31 cellular contexts compared by ENCODE assay signal in genomic region chr6:147397306-147397705, GRCh38.
"Had no signal": no experiment of that assay in that cellular context is flagged by ENCODE, and none has a peak within 500 bp of the region (broad histone marks: within the 10 kb centered on the region; RNA-seq: fewer than 3 reads in every experiment).

No MANE protein-coding gene starts in this region.

- H3K4me3 Mint-ChIP-seq: natural killer cell; nephron; neural progenitor cell; stimulated activated memory B cell treated with anti-CD40 and anti-IgM and Interleukin-4, amounts not matched to agents 10 μg/mL and 1 μg/mL and 100 μg/mL, for 72 hours; stimulated activated naive CD8-positive, alpha-beta T cell treated with anti-CD3 and anti-CD28 coated beads, Interleukin-15, amount 100 ng/mL, for 72 hours; type B pancreatic cell had no signal

- H3K36me3 Mint-ChIP-seq: natural killer cell; stimulated activated memory B cell treated with anti-CD40 and anti-IgM and Interleukin-4, amounts not matched to agents 10 μg/mL and 1 μg/mL and 100 μg/mL, for 72 hours had no signal

- H3K36me3 ChIP-seq: neural progenitor cell, ovary, right lobe of liver, sigmoid colon, spleen, suprapubic skin, tibial artery, transverse colon, upper lobe of right lung, uterus had no signal

- FAIRE-seq: small intestine had no signal

- H3K79me2 ChIP-seq: parathyroid adenoma had no signal

- H2AFZ ChIP-seq: neural progenitor cell, parathyroid adenoma had no signal

- H3K27ac Mint-ChIP-seq: natural killer cell; nephron; neural progenitor cell; progenitor cell of endocrine pancreas; stimulated activated memory B cell treated with anti-CD40 and anti-IgM and Interleukin-4, amounts not matched to agents 10 μg/mL and 1 μg/mL and 100 μg/mL, for 72 hours; stimulated activated naive CD8-positive, alpha-beta T cell treated with anti-CD3 and anti-CD28 coated beads, Interleukin-15, amount 100 ng/mL, for 72 hours; type B pancreatic cell had no signal

- H3K27me3 ChIP-seq: neural progenitor cell, ovary, right lobe of liver, sigmoid colon, spleen, suprapubic skin, testis, tibial artery, transverse colon, upper lobe of right lung, uterus had no signal

- H3K9ac ChIP-seq: neural progenitor cell, parathyroid adenoma had no signal

- H3K4me3 ChIP-seq: neural progenitor cell, ovary, psoas muscle, right lobe of liver, sigmoid colon, spleen, suprapubic skin, testis, tibial artery, transverse colon, upper lobe of right lung, uterus had no signal

- H3K4me2 ChIP-seq: neural progenitor cell had no signal

- H3K27me3 Mint-ChIP-seq: progenitor cell of endocrine pancreas; stimulated activated naive CD8-positive, alpha-beta T cell treated with anti-CD3 and anti-CD28 coated beads, Interleukin-15, amount 100 ng/mL, for 72 hours; type B pancreatic cell had no signal

- ATAC-seq: natural killer cell; psoas muscle; right cardiac atrium; right lobe of liver; stimulated activated memory B cell treated with anti-CD40 and anti-IgM and Interleukin-4, amounts not matched to agents 10 μg/mL and 1 μg/mL and 100 μg/mL, for 72 hours; stimulated activated naive CD8-positive, alpha-beta T cell treated with anti-CD3 and anti-CD28 coated beads, Interleukin-15, amount 100 ng/mL, for 72 hours; stimulated activated naive CD8-positive, alpha-beta T cell treated with anti-CD3 and anti-CD28 coated beads, Interleukin-15, Interleukin-2, amounts not matched to agents 100 U/mL and 50 U/mL, for 24 hours; upper lobe of right lung had no signal

- H3K4me1 ChIP-seq: parathyroid adenoma, psoas muscle, right lobe of liver, sigmoid colon, spleen, suprapubic skin, testis, tibial artery, transverse colon, upper lobe of right lung, uterus had no signal

- H3K4me1 Mint-ChIP-seq: natural killer cell; nephron; stimulated activated naive CD8-positive, alpha-beta T cell treated with anti-CD3 and anti-CD28 coated beads, Interleukin-15, amount 100 ng/mL, for 72 hours had no signal

- H3K27ac ChIP-seq: neural progenitor cell, ovary, parathyroid adenoma, psoas muscle, right lobe of liver, sigmoid colon, spleen, suprapubic skin, testis, tibial artery, transverse colon, upper lobe of right lung, uterus had no signal

- H3K9me3 ChIP-seq: ovary, psoas muscle, right lobe of liver, suprapubic skin, testis, tibial artery, upper lobe of right lung, uterus had no signal

- DNase-seq: natural killer cell; occipital lobe; ovary; posterior cingulate gyrus; psoas muscle; right cardiac atrium; right lobe of liver; sigmoid colon; small intestine; spleen; stimulated activated CD4-positive, alpha-beta T cell treated with anti-CD3 and anti-CD28 coated beads, Interleukin-12 subunit alpha, Interleukin-12 subunit beta, amount 100 ng/mL, for 4 hours; stimulated activated CD4-positive, alpha-beta T cell treated with anti-CD3 and anti-CD28 coated beads, Interleukin-1b, Interleukin-23, amount 100 ng/mL, for 48 hours; stimulated activated CD4-positive, alpha-beta T cell treated with anti-CD3 and anti-CD28 coated beads, Interleukin-4, amount 100 ng/mL, for 1 hour; stimulated activated CD4-positive, alpha-beta T cell treated with anti-CD3 and anti-CD28 coated beads, Interleukin-4, amount 100 ng/mL, for 4 hours; stimulated activated CD8-positive, alpha-beta memory T cell treated with anti-CD3 and anti-CD28 coated beads, Interleukin-4, amount 100 ng/mL, for 48 hours; stimulated activated naive CD4-positive, alpha-beta T cell; stimulated activated naive CD8-positive, alpha-beta T cell treated with anti-CD3 and anti-CD28 coated beads, Interleukin-15, amount 100 ng/mL, for 72 hours; stimulated activated naive CD8-positive, alpha-beta T cell treated with anti-CD3 and anti-CD28 coated beads, Interleukin-15, Interleukin-2, amounts not matched to agents 100 U/mL and 50 U/mL, for 24 hours; substantia nigra; testis; tibial artery; transverse colon; upper lobe of right lung; uterus had no signal
